9 cellular contexts compared by ENCODE assay signal in genomic region chr9:127566351-127567001, GRCh38. TPM values are rescaled to one million over a fixed set of nuclear protein-coding genes. Genes with fewer than 3 reads are reported as not detected.
DNase-seq lines count a peak whose midpoint lies in the region; ATAC-seq, FAIRE-seq and TF ChIP-seq lines count a peak whose summit lies in the region.
"Had no signal": no experiment of that assay in that cellular context is flagged by ENCODE, and none has a peak within 500 bp of the region (broad histone marks: within the 10 kb centered on the region; RNA-seq: fewer than 3 reads in every experiment).

No MANE protein-coding gene starts in this region.

- TF ChIP-seq POLR2A in H1 (IDR thresholded peaks at IDR 0.05; ENCODE audit: control extremely low read depth in 1 of 2, low read depth in 2 of 2, low read length in 2 of 2), result no peak

- no peak overlapping the region for H3K4ac ChIP-seq in H1 (replicated peaks; ENCODE audit: insufficient read length, low read depth, low read length)

- H3K4me2 ChIP-seq in H1 (ENCODE audit: insufficient read depth in 1 of 2, low read depth in 2 of 2, low read length in 2 of 2), result peak overlapping the region; percentile 80 to 89

- peak overlapping the region; percentile 95 for H3K27ac ChIP-seq in left ventricle myocardium inferior (replicated peaks)
- no peak overlapping the region for H3K27ac ChIP-seq in H1 (ENCODE audit: low read depth, low read length)
- peak overlapping the region; percentile 93 to 97 for H3K27ac ChIP-seq in mucosa of rectum (ENCODE audit: low read depth in 2 of 2, low read length in 2 of 2)

- no peak overlapping the region for H4K8ac ChIP-seq in H1 (ENCODE audit: extremely low read depth, insufficient read depth, low read length)

- ATAC-seq in Right ventricle myocardium superior (ENCODE audit: poor library complexity), result no peak
- ATAC-seq in GM18909 (IDR thresholded peaks at IDR 0.05; ENCODE audit: poor library complexity, unreplicated experiment), result no peak

- no peak overlapping the region for H2BK120ac ChIP-seq in H1 (replicated peaks; ENCODE audit: low read depth, low read length)

- H3K79me2 ChIP-seq in H1 (ENCODE audit: control insufficient read depth in 1 of 2, insufficient read depth in 2 of 2, low read length in 2 of 2), result peaks cover 0 to 42% of the 10 kb centered on the region in 2 experiments; a peak in 2 of 4 replicates

- H2BK15ac ChIP-seq in H1 (ENCODE audit: low read length), result no peak overlapping the region

- no peak overlapping the region for H4K5ac ChIP-seq in H1 (ENCODE audit: insufficient read length, low read depth, low read length)

- POLR2A ChIA-PET in H1 (lab: Charles Lee; ENCODE audit: partially characterized antibody), result interaction anchor here (0.8 to 2.8 kb wide), 4 partner anchors 8 to 117 kb away, joined by 3 to 14 read pairs (median 4); no protein-coding TSS in a partner anchor

- DNase-seq in left ventricle myocardium inferior (no peak), Right ventricle myocardium superior (no peak), H1 (ENCODE audit: low read depth in 1 of 2, low spot score in 2 of 2) (no peak), NCI-H2107 treated with DMSO at 0.1 percent for 48 hours (lab: John Stamatoyannopoulos, UW; ENCODE audit: unreplicated experiment) (no peak), NCI-H2196 (lab: John Stamatoyannopoulos, UW; ENCODE audit: unreplicated experiment) (no peak)
- no peak for DNase-seq in activated CD4-positive, alpha-beta T cell treated with anti-CD3 and anti-CD28 coated beads, Interleukin-2, amount 50 U/mL, for 48 hours
- DNase-seq: NCI-H1105 had no signal

- no peaks in the 10 kb centered on the region for H3K9me3 ChIP-seq in left ventricle myocardium inferior (replicated peaks)
- H3K9me3 ChIP-seq in H1 (ENCODE audit: insufficient read depth in 2 of 2, low read depth in 1 of 2, low read length in 1 of 2), result no peaks in the 10 kb centered on the region
- H3K9me3 ChIP-seq in mucosa of rectum (ENCODE audit: control insufficient read depth in 2 of 2, low read length in 2 of 2), result no peaks in the 10 kb centered on the region

- no peak overlapping the region; the same call in 1 of the 2 replicates for H2AK5ac ChIP-seq in H1 (ENCODE audit: low read depth, low read length)

- CTCF ChIA-PET in H1 (lab: Charles Lee; ENCODE audit: partially characterized antibody), result interaction anchor here (0.6 to 2.6 kb wide), 10 partner anchors 8 to 138 kb away, joined by 3 to 10 read pairs (median 3); no protein-coding TSS in a partner anchor

- no peak overlapping the region for H2AFZ ChIP-seq in H1 (ENCODE audit: low read length)

- 74% methylated on average over 10 of the region's 11 CpGs; no CpG with 5 or more reads in 1 of the 2 experiments for WGBS in H1 (ENCODE audit: extremely low coverage in 1 of 2, insufficient coverage in 1 of 2, insufficient read length in 1 of 2, insufficient replicate concordance in 2 of 2, low coverage in 1 of 2, low lambda C conversion rate in 2 of 2, missing lambda C conversion rate in 1 of 2), 2 experiments

- intact Hi-C loops in left ventricle myocardium inferior (cut with micrococcal nuclease), result no loop called here
- intact Hi-C loops in Right ventricle myocardium superior (cut with DNase I), result no loop called here

- TF ChIP-seq CTCF in left ventricle myocardium inferior (IDR thresholded peaks at IDR 0.05; ENCODE audit: borderline replicate concordance) (no peak), H1 (IDR thresholded peaks at IDR 0.05; ENCODE audit: control extremely low read depth in 1 of 3, insufficient read depth in 1 of 3, low read depth in 1 of 3, low read length in 3 of 3) (no peak)

- H3K4me1 ChIP-seq in left ventricle myocardium inferior (peaks cover 72% of the 10 kb centered on the region), H1 (replicated peaks in 1 of 4; ENCODE audit: control insufficient read depth in 3 of 4, insufficient read depth in 4 of 4, low read length in 3 of 4) (peaks cover 1 to 21% (median 20%) of the 10 kb centered on the region in 4 experiments), mucosa of rectum (ENCODE audit: control insufficient read depth in 2 of 2, insufficient read depth in 2 of 2, low read length in 2 of 2) (peaks cover 46 to 61% of the 10 kb centered on the region in 2 donors)

- TF ChIP-seq RAD21 in H1 (IDR thresholded peaks at IDR 0.05 in 1 of 2, conservative IDR thresholded peaks at IDR 0.05 in 1 of 2; ENCODE audit: low read depth in 2 of 2, low read length in 2 of 2), result no peak

- peaks cover 6% of the 10 kb centered on the region for H3K36me3 ChIP-seq in left ventricle myocardium inferior
- no peaks in the 10 kb centered on the region for H3K36me3 ChIP-seq in H1 (ENCODE audit: control insufficient read depth in 2 of 4, insufficient read depth in 4 of 4, low read length in 3 of 4)
- H3K36me3 ChIP-seq in mucosa of rectum (ENCODE audit: control insufficient read depth in 2 of 2, insufficient read depth in 2 of 2, low read length in 2 of 2), result peaks cover under 1 to 3% of the 10 kb centered on the region in 2 donors

- FAIRE-seq in H1 (lab: Jason Lieb, UNC), result no peak

- H2BK20ac ChIP-seq in H1 (ENCODE audit: low read length), result no peak overlapping the region

- no peak overlapping the region for H4K91ac ChIP-seq in H1 (replicated peaks; ENCODE audit: insufficient read length, low read length)

- peaks cover 11% of the 10 kb centered on the region for H3K79me1 ChIP-seq in H1 (ENCODE audit: low read depth, low read length)

- H3K23me2 ChIP-seq in H1 (ENCODE audit: low read depth, low read length), result peaks cover 15% of the 10 kb centered on the region; the same call in 1 of the 2 replicates

- H2BK5ac ChIP-seq in H1 (ENCODE audit: low read depth, low read length), result peak overlapping the region; percentile 26; the same call in 1 of the 2 replicates

- H3K56ac ChIP-seq in H1 (replicated peaks; ENCODE audit: insufficient read length, low read depth, low read length), result no peak overlapping the region

- peaks cover 2 to 14% of the 10 kb centered on the region in 2 experiments for H4K20me1 ChIP-seq in H1 (replicated peaks in 1 of 2; ENCODE audit: control insufficient read depth in 1 of 2, insufficient read depth in 2 of 2, low read length in 2 of 2)

- H3K18ac ChIP-seq in H1 (ENCODE audit: extremely low read depth, low read length), result peak overlapping the region; percentile 32; the same call in 1 of the 2 replicates

- H3K23ac ChIP-seq in H1 (ENCODE audit: insufficient read length), result no peak overlapping the region

- no peak overlapping the region for H3K14ac ChIP-seq in H1 (ENCODE audit: insufficient read length)

- no peak for TF ChIP-seq EP300 in H1 (IDR thresholded peaks at IDR 0.05; ENCODE audit: borderline replicate concordance in 1 of 2, low read depth in 2 of 2, low read length in 2 of 2)

- peak overlapping the region; percentile 94 for H3K4me3 ChIP-seq in left ventricle myocardium inferior
- H3K4me3 ChIP-seq in H1 (ENCODE audit: extremely low read depth in 1 of 4, insufficient read depth in 2 of 4, low read depth in 3 of 4, low read length in 4 of 4), result peak overlapping the region in 1 of 4 experiments; percentile 86; a peak in 2 of 8 replicates
- H3K4me3 ChIP-seq in mucosa of rectum (ENCODE audit: low read length in 2 of 2), result peak overlapping the region; percentile 80 to 86

- H3K9ac ChIP-seq in H1 (replicated peaks in 1 of 4; ENCODE audit: extremely low read depth in 1 of 4, low read depth in 3 of 4, low read length in 3 of 4), result no peak overlapping the region
- peak overlapping the region; percentile 92 to 93 for H3K9ac ChIP-seq in mucosa of rectum (ENCODE audit: low read depth in 1 of 2, low read length in 2 of 2)

- H3K27me3 ChIP-seq in left ventricle myocardium inferior (ENCODE audit: low read depth) (no peaks in the 10 kb centered on the region), H1 (replicated peaks in 1 of 4; ENCODE audit: control insufficient read depth in 3 of 4, extremely low read depth in 1 of 4, insufficient read depth in 3 of 4, low read length in 3 of 4) (peaks cover 0 to 5% (median 2%) of the 10 kb centered on the region in 4 experiments; a peak in 3 of 7 replicates), mucosa of rectum (ENCODE audit: control insufficient read depth in 2 of 2, insufficient read depth in 2 of 2, low read length in 2 of 2) (no peaks in the 10 kb centered on the region)

- peak overlapping the region; percentile 50; the same call in 1 of the 2 replicates for H2BK12ac ChIP-seq in H1 (ENCODE audit: low read depth, low read length)

TF ChIP-seq in H1, 55 proteins besides CTCF, POLR2A, EP300 and RAD21:
- TF ChIP-seq TEAD4 (IDR thresholded peaks at IDR 0.05; ENCODE audit: low read depth, low read length) (0 out of 2 replicates have a peak, but pooled peaks have one; percentile 38), SP4 (IDR thresholded peaks at IDR 0.05; ENCODE audit: low read length) (no peak)

RNA-seq across cellular contexts. Expression of gene STXBP1, which starts 45.6 kb away (rescaled TPM):
- total RNA-seq in left ventricle myocardium inferior (36.9 TPM), Right ventricle myocardium superior (50.9 TPM)
- total RNA-seq in H1 (2021; fragmentation: NEBNext Ultra II Directional; extraction: Animal tissue kit (Norgen Biotek cat#: 25700)), result 60.9 and 61.9 TPM in 2 replicates
- polyA plus RNA-seq in H1 (2011; rRNA removed), result 11.5 and 19.4 TPM in 2 replicates
- polyA plus RNA-seq in H1 (2011; cell fraction: cytosol; rRNA removed), result 13.9 TPM
- 31.3 TPM for polyA plus RNA-seq in H1 (2011; cell fraction: nucleus; rRNA removed)
- polyA plus RNA-seq in H1 (2012, experiment 1 of 2), result 23.3 to 29.4 TPM (median 26.6 TPM) in 4 replicates
- 17.5 TPM for polyA plus RNA-seq in H1 (2012, experiment 2 of 2)
- polyA plus RNA-seq in H1 (2013, experiment 1 of 2), result 37.3 TPM
- polyA plus RNA-seq in H1 (2013, experiment 2 of 2), result 37.1 TPM
- polyA minus RNA-seq in H1 (2011; rRNA and poly(A)+ RNA removed), result 21.8 and 25.2 TPM in 2 replicates
- 14.8 TPM for polyA minus RNA-seq in H1 (2011; cell fraction: cytosol; rRNA and poly(A)+ RNA removed)
- polyA minus RNA-seq in H1 (2011; cell fraction: nucleus; rRNA and poly(A)+ RNA removed), result 18.2 TPM

Comparison
In these comparisons a context has a peak if more than half of its experiments do, and no peak if none do; other contexts are left out.
1. H3K9ac ChIP-seq: peak in mucosa of rectum (2 of 2); none in H1 (0 of 4).